ENCODE assay signal across 23 cellular contexts in the genomic region with DNA sequence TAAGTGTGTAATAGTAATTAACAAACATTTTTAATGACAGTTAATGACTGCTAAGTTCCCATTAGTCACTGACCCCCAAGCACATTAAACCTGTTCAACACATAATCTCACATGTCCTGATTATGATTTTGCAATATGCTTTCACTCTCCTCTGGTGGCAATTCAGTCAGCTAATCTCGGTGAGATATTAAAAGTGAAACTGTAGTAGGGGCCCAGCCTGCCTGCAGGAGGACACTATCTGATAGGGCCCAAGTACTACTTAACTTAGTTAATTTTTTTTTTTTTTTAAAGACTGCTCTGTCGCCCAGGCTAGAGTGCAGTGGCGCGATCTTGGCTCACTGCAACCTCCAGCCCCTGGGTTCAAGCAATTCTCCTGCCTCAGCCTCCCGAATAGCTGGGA.
"Had no signal": no experiment of that assay in that cellular context is flagged by ENCODE, and none has a peak within 500 bp of the region (broad histone marks: within the 10 kb centered on the region; RNA-seq: fewer than 3 reads in every experiment).

No MANE protein-coding gene starts in this region.

- H3K27me3 Mint-ChIP-seq: activated CD4-positive, alpha-beta memory T cell treated with anti-CD3 and anti-CD28 coated beads for 36 hours; activated CD4-positive, alpha-beta T cell treated with anti-CD3 and anti-CD28 coated beads, Interleukin-2, amount 10 ng/mL, durations not matched to agents 24 days and 14 days; dendritic cell treated with granulocyte-macrophage colony-stimulating factor and Interleukin-4, amounts not matched to agents 40 ng/mL and 50 ng/mL, for 4 days; naive B cell; stimulated activated naive B cell treated with anti-CD40 and anti-IgM and Interleukin-4, amounts not matched to agents 10 μg/mL and 1 μg/mL and 100 μg/mL, for 72 hours had no signal

- H3K4me1 Mint-ChIP-seq: naive B cell, neural crest cell had no signal

- DNase-seq: activated CD4-positive, alpha-beta memory T cell treated with anti-CD3 and anti-CD28 coated beads for 36 hours; activated CD4-positive, alpha-beta T cell treated with anti-CD3 and anti-CD28 coated beads, Interleukin-2, amount 10 ng/mL, durations not matched to agents 24 days and 14 days; activated CD4-positive, CD25-positive, alpha-beta regulatory T cell treated with anti-CD3 and anti-CD28 coated beads, Interleukin-2, amount 50 U/mL, for 72 hours; activated naive CD4-positive, alpha-beta T cell; activated T-cell treated with anti-CD3 and anti-CD28 coated beads, Interleukin-2, amount 50 U/mL, for 4 hours; central memory CD4-positive, alpha-beta T cell; islet precursor cell; left ventricle myocardium inferior; naive B cell; occipital lobe; psoas muscle; sigmoid colon; stimulated activated CD4-positive, alpha-beta T cell treated with anti-CD3 and anti-CD28 coated beads, Interleukin-1b, Interleukin-23, amount 100 ng/mL, for 48 hours; stimulated activated CD4-positive, alpha-beta T cell treated with anti-CD3 and anti-CD28 coated beads, Interleukin-4, amount 100 ng/mL, for 4 hours; stimulated activated CD8-positive, alpha-beta memory T cell treated with anti-CD3 and anti-CD28 coated beads, Interleukin-4, amount 100 ng/mL, for 48 hours; stimulated activated naive B cell treated with anti-CD40 and anti-IgM and Interleukin-4, amounts not matched to agents 10 μg/mL and 1 μg/mL and 100 μg/mL, for 72 hours; stomach; thyroid gland; upper lobe of left lung had no signal

- ATAC-seq: activated naive CD4-positive, alpha-beta T cell treated with anti-CD3 and anti-CD28 coated beads, Interleukin-2, amount 50 U/mL, for 72 hours; activated T-cell treated with anti-CD3 and anti-CD28 coated beads, Interleukin-2, amount 50 U/mL, for 4 hours; psoas muscle; stimulated activated naive B cell treated with anti-CD40 and anti-IgM and Interleukin-4, amounts not matched to agents 10 μg/mL and 1 μg/mL and 100 μg/mL, for 72 hours had no signal

- H3K4me3 Mint-ChIP-seq: activated CD4-positive, alpha-beta memory T cell treated with anti-CD3 and anti-CD28 coated beads for 36 hours; activated CD4-positive, alpha-beta T cell treated with anti-CD3 and anti-CD28 coated beads, Interleukin-2, amount 10 ng/mL, durations not matched to agents 24 days and 14 days; activated T-cell treated with anti-CD3 and anti-CD28 coated beads, Interleukin-2, amount 50 U/mL, for 4 hours; dendritic cell treated with granulocyte-macrophage colony-stimulating factor and Interleukin-4, amounts not matched to agents 40 ng/mL and 50 ng/mL, for 4 days; naive B cell; neural crest cell; stimulated activated naive B cell treated with anti-CD40 and anti-IgM and Interleukin-4, amounts not matched to agents 10 μg/mL and 1 μg/mL and 100 μg/mL, for 72 hours; T-helper 2 cell treated with Interferon-gamma antibody and Interleukin-4, amounts not matched to agents 5 μg/mL and 100 μg/mL, for 36 hours had no signal

- H3K36me3 Mint-ChIP-seq: naive B cell had no signal

- H3K27ac Mint-ChIP-seq: activated CD4-positive, alpha-beta memory T cell treated with anti-CD3 and anti-CD28 coated beads for 36 hours; activated CD4-positive, alpha-beta T cell treated with anti-CD3 and anti-CD28 coated beads, Interleukin-2, amount 10 ng/mL, durations not matched to agents 24 days and 14 days; dendritic cell treated with granulocyte-macrophage colony-stimulating factor and Interleukin-4, amounts not matched to agents 40 ng/mL and 50 ng/mL, for 4 days; naive B cell; stimulated activated naive B cell treated with anti-CD40 and anti-IgM and Interleukin-4, amounts not matched to agents 10 μg/mL and 1 μg/mL and 100 μg/mL, for 72 hours; T-helper 2 cell treated with Interferon-gamma antibody and Interleukin-4, amounts not matched to agents 5 μg/mL and 100 μg/mL, for 36 hours had no signal

- H3K9me3 Mint-ChIP-seq: activated CD4-positive, alpha-beta T cell treated with anti-CD3 and anti-CD28 coated beads, Interleukin-2, amount 10 ng/mL, durations not matched to agents 24 days and 14 days; activated naive CD4-positive, alpha-beta T cell treated with anti-CD3 and anti-CD28 coated beads, Interleukin-2, amount 50 U/mL, for 72 hours; activated T-cell treated with anti-CD3 and anti-CD28 coated beads, Interleukin-2, amount 50 U/mL, for 4 hours; dendritic cell treated with granulocyte-macrophage colony-stimulating factor and Interleukin-4, amounts not matched to agents 40 ng/mL and 50 ng/mL, for 4 days; neural crest cell had no signal
